ENCODE assay signal across 1 cellular context in genomic region chr1:200899954-200900867, GRCh38.
TF ChIP-seq lines count a peak whose summit lies in the region.

No MANE protein-coding gene starts in this region.

TF ChIP-seq in HepG2, 621 proteins besides CTCF, POLR2A, EP300 and RAD21:
- TF ChIP-seq NFE2L2 (IDR thresholded peaks at IDR 0.05; ENCODE audit: low read length) (no peak), ZNF572 (CRISPR knock-in tag; IDR thresholded peaks at IDR 0.05) (0 out of 2 replicates have a peak, but pooled peaks have one; percentile 23), MLX (CRISPR knock-in tag; IDR thresholded peaks at IDR 0.05) (no peak), ZBTB39 (CRISPR knock-in tag; IDR thresholded peaks at IDR 0.05) (0 out of 2 replicates have a peak, but pooled peaks have one; percentile 54), RFXAP (CRISPR knock-in tag; IDR thresholded peaks at IDR 0.05; ENCODE audit: borderline replicate concordance) (peak; percentile 12; the same call in 1 of the 2 replicates), ZNF687 (CRISPR knock-in tag; IDR thresholded peaks at IDR 0.05) (peak; percentile 3; the same call in 1 of the 2 replicates), ZNF564 (CRISPR knock-in tag; IDR thresholded peaks at IDR 0.05) (no peak), MEF2D (CRISPR knock-in tag; IDR thresholded peaks at IDR 0.05) (0 out of 2 replicates have a peak, but pooled peaks have one; percentile 11), MXI1 (IDR thresholded peaks at IDR 0.05; ENCODE audit: borderline replicate concordance, low read depth, low read length) (no peak), BORCS8-MEF2B (CRISPR knock-in tag; IDR thresholded peaks at IDR 0.05) (0 out of 2 replicates have a peak, but pooled peaks have one; percentile 26), ATAD3A (CRISPR knock-in tag; IDR thresholded peaks at IDR 0.05) (no peak), ZFX (CRISPR knock-in tag; IDR thresholded peaks at IDR 0.05; ENCODE audit: low read depth) (peak; percentile 7; the same call in 1 of the 2 replicates), ZNF605 (CRISPR knock-in tag; IDR thresholded peaks at IDR 0.05) (no peak), ZFP91 (CRISPR knock-in tag; IDR thresholded peaks at IDR 0.05; ENCODE audit: borderline replicate concordance) (peak; percentile 37; the same call in 1 of the 2 replicates), HNF1A (IDR thresholded peaks at IDR 0.05; ENCODE audit: low read depth) (no peak), HNF1A (CRISPR knock-in tag; IDR thresholded peaks at IDR 0.05; ENCODE audit: borderline replicate concordance) (0 out of 2 replicates have a peak, but pooled peaks have one; percentile 8), ZNF160 (CRISPR knock-in tag; IDR thresholded peaks at IDR 0.05) (no peak), KIAA2018 (CRISPR knock-in tag; IDR thresholded peaks at IDR 0.05; ENCODE audit: borderline replicate concordance) (no peak), MLXIP (CRISPR knock-in tag; IDR thresholded peaks at IDR 0.05; ENCODE audit: borderline replicate concordance) (no peak), ZBTB46 (CRISPR knock-in tag; IDR thresholded peaks at IDR 0.05; ENCODE audit: borderline replicate concordance) (peak; percentile 10; the same call in 1 of the 2 replicates), HNF4G (IDR thresholded peaks at IDR 0.05; ENCODE audit: borderline replicate concordance, low read depth, low read length) (no peak), HNF4G (CRISPR knock-in tag; IDR thresholded peaks at IDR 0.05; ENCODE audit: borderline replicate concordance, low read depth) (no peak)
